Comparison of ENCODE assay signal across 8 cellular contexts in the genomic region with DNA sequence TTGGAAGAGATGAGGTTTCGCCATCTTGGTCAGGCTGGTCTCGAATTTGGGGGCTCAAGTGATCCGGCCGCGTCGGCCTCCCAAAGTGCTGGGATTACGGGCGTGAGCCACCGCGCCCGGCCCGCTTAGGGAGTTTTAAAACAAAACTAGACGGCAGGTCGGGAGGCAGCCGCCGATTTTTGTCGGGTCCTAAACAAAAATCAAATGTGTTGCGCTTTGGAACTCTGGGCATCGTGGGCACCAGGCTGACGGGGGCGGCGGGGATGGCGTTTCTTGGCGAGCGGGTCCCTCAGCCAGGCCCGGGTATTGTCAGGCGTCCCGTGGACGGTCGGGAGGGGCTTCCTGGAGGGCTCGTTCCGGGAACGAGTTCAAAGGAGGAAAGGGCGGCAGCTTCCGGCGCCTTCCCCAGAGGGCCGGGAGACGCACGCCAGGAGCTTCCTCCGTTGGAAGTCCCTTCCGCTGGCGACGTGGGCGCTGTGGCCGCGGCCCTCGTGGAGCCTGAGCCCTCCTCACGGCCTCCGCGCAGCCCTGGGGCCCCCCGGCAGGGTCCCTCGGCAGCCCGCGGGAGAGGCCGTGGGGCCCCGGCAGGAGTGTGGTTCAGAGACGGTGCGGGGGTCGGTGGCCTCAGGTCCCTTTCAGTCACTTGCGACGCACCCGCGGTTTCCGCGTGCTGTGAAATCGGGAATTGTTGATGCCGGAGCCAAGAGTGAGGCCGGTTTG. TPM values are rescaled to one million over a fixed set of nuclear protein-coding genes. Genes with fewer than 3 reads are reported as not detected.
DNase-seq lines count a peak whose midpoint lies in the region; ATAC-seq lines count a peak whose summit lies in the region.

No MANE protein-coding gene starts in this region.

- intact Hi-C loops in left ventricle myocardium superior (cut with micrococcal nuclease) (no loop called here), sciatic nerve (cut with DNase I) (loop anchor here (10.0 kb wide), 1 partner anchor 131 kb away; no protein-coding TSS in a partner anchor)

- peak; percentile 75 to 84 for DNase-seq in NCI-H2081 (lab: John Stamatoyannopoulos, UW)
- DNase-seq in NCI-H2081 treated with DMSO at 0.1 percent for 48 hours (lab: John Stamatoyannopoulos, UW) = no peak
- DNase-seq in NOMO-1 treated with DMSO at 0.1 percent for 48 hours (lab: John Stamatoyannopoulos, UW; ENCODE audit: unreplicated experiment) = peak; percentile 34
- DNase-seq in activated naive CD4-positive, alpha-beta T cell treated with Interleukin-2 at 50 U/mL for 16 hours = peak; percentile 42
- peak; percentile 84 for DNase-seq in left ventricle myocardium superior
- DNase-seq in sciatic nerve (ENCODE audit: low spot score) = peak; percentile 86

- ATAC-seq in HG02759 (IDR thresholded peaks at IDR 0.05; ENCODE audit: unreplicated experiment) (peak; percentile 33), left ventricle myocardium superior (peak; percentile 69), sciatic nerve (peak; percentile 31), GM21367 (IDR thresholded peaks at IDR 0.05; ENCODE audit: unreplicated experiment) (no peak)

RNA-seq across cellular contexts. Expression of a gene that starts 59.2 kb away (rescaled TPM):
- total RNA-seq in left ventricle myocardium superior (23.4 TPM), sciatic nerve (25.1 TPM)
